8 cellular contexts compared by ENCODE assay signal in the genomic region with DNA sequence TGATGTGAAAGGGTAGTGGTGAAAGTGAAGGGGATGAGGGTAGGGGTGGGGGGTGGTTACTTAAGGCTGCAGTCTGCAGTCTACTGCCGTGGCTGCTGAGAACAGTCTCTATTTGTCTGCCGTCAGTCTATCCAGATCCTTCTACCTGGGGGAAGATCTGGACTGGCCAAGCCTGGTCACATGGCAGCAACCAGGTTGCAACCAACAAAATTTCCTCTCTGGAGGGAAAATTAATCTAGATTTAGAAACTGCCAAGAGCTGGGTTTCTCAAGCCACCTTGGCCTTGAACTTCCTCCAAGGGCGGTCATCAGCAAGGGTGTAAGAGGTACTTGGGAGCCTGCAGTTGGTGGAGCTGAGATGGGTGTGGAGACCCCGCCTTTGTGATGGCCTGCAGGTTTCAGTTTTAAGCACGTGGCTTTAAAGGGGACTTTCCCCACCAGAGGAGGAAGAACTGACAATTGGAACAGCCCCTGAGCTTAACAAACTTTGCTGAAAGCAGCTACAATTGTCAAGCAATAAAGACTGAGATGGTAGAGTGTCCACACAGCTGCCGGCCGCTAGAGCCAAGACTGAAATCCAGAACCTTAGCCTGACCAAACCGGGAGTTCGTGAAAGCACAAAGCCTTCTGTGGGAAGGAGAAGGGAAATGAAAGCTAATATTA. TPM values are rescaled to one million over a fixed set of nuclear protein-coding genes. Genes with fewer than 3 reads are reported as not detected.
DNase-seq lines count a peak whose midpoint lies in the region; ATAC-seq and TF ChIP-seq lines count a peak whose summit lies in the region.

No MANE protein-coding gene starts in this region.

- no peak for TF ChIP-seq CTCF in thyroid gland (IDR thresholded peaks at IDR 0.05)

- H3K4me1 ChIP-seq in ACC112 (ENCODE audit: control insufficient read depth, insufficient read depth, low read length, unreplicated experiment), result peaks cover 25% of the 10 kb centered on the region
- H3K4me1 ChIP-seq in thyroid gland, result no peaks in the 10 kb centered on the region

- no peak for TF ChIP-seq POLR2A in thyroid gland (IDR thresholded peaks at IDR 0.05)

- intact Hi-C loops in thyroid gland (cut with DNase I), result no loop called here

- H3K27ac ChIP-seq in ACC112 (ENCODE audit: low read depth, low read length) (peak overlapping the region; percentile 43; the same call in 1 of the 2 replicates), thyroid gland (no peak overlapping the region)

- H3K4me3 Mint-ChIP-seq in memory B cell, result peak overlapping the region; percentile 79

- H3K27me3 ChIP-seq in ACC112 (ENCODE audit: insufficient read depth, low read length), result no peaks in the 10 kb centered on the region
- H3K27me3 ChIP-seq in thyroid gland, result no peaks in the 10 kb centered on the region

- peaks cover 20% of the 10 kb centered on the region for H3K4me1 Mint-ChIP-seq in memory B cell

- H3K36me3 Mint-ChIP-seq in memory B cell, result peaks cover 2% of the 10 kb centered on the region

- peak overlapping the region; percentile 98 for H3K27ac Mint-ChIP-seq in memory B cell

- DNase-seq in activated CD4-positive, alpha-beta T cell treated with anti-CD3 and anti-CD28 coated beads, Interleukin-2, amount 50 U/mL, for 48 hours, result peak; percentile 70 to 78
- DNase-seq in memory B cell (ENCODE audit: low spot score in 2 of 2) (peak; percentile 68 to 84), DMS79 (lab: John Stamatoyannopoulos, UW) (no peak), DMS 273 treated with DMSO at 0.1 percent for 48 hours (lab: John Stamatoyannopoulos, UW) (no peak), thyroid gland (no peak)

- WGBS in thyroid gland, 2 donors, result 66 to 67% methylated on average over 9 of the region's 9 CpGs

- no peaks in the 10 kb centered on the region for H3K9me3 Mint-ChIP-seq in memory B cell

- H3K36me3 ChIP-seq in ACC112 (ENCODE audit: insufficient read depth, low read length) (no peaks in the 10 kb centered on the region), thyroid gland (no peaks in the 10 kb centered on the region)

- peak overlapping the region; percentile 29 for H2AFZ ChIP-seq in ACC112 (ENCODE audit: low read length, unreplicated experiment)

- H3K4me3 ChIP-seq in ACC112 (ENCODE audit: low read depth, low read length) (peak overlapping the region; percentile 37; the same call in 1 of the 2 replicates), thyroid gland (replicated peaks in 1 of 3) (no peak overlapping the region)

- H3K79me2 ChIP-seq in ACC112 (ENCODE audit: control insufficient read depth, insufficient read depth, low read length, unreplicated experiment), result no peaks in the 10 kb centered on the region

- ATAC-seq in GM19467 (IDR thresholded peaks at IDR 0.05; ENCODE audit: unreplicated experiment), result peak; percentile 79
- peak; percentile 68 for ATAC-seq in HG03571 (IDR thresholded peaks at IDR 0.05; ENCODE audit: unreplicated experiment)
- peak; percentile 94 for ATAC-seq in memory B cell (ENCODE audit: low read depth)

- H3K27me3 Mint-ChIP-seq in memory B cell, result no peaks in the 10 kb centered on the region

- no peaks in the 10 kb centered on the region for H3K9me3 ChIP-seq in thyroid gland

RNA-seq across cellular contexts. Expression of gene KCMF1, which starts 31.4 kb away (rescaled TPM):
- total RNA-seq in thyroid gland, result 10 to 100 TPM; 39.6 to 44.5 (median 41.3) TPM

RNA-seq across cellular contexts. Expression of gene TMSB10, which starts 34.1 kb away (rescaled TPM):
- total RNA-seq in thyroid gland, result 1,000 to 10,000 TPM in 3 of 4 donors, 100 to 1,000 TPM in 1; 958 to 1,745 (median 1,373) TPM

RNA-seq across cellular contexts. Expression of gene TRABD2A, which starts 58.7 kb away (rescaled TPM):
- total RNA-seq in thyroid gland, result 1 to 10 TPM in 1 of 4 donors, under 1 TPM in 1, not detected in 2; 0.20 to 1.9 TPM

Comparison
In these comparisons a context has a peak if more than half of its experiments do, and no peak if none do; other contexts are left out.
1. DNase-seq: peak in activated CD4-positive, alpha-beta T cell treated with anti-CD3 and anti-CD28 coated beads, Interleukin-2, amount 50 U/mL, for 48 hours (2 of 2) and memory B cell (2 of 2); none in DMS79 (single experiment), DMS 273 treated with DMSO at 0.1 percent for 48 hours (single experiment) and thyroid gland (0 of 2).
2. Peak in every context shown above with its lines, with median percentiles within 50 percentile points of each other: ATAC-seq.